ENCODE assay signal across 8 cellular contexts in the genomic region with DNA sequence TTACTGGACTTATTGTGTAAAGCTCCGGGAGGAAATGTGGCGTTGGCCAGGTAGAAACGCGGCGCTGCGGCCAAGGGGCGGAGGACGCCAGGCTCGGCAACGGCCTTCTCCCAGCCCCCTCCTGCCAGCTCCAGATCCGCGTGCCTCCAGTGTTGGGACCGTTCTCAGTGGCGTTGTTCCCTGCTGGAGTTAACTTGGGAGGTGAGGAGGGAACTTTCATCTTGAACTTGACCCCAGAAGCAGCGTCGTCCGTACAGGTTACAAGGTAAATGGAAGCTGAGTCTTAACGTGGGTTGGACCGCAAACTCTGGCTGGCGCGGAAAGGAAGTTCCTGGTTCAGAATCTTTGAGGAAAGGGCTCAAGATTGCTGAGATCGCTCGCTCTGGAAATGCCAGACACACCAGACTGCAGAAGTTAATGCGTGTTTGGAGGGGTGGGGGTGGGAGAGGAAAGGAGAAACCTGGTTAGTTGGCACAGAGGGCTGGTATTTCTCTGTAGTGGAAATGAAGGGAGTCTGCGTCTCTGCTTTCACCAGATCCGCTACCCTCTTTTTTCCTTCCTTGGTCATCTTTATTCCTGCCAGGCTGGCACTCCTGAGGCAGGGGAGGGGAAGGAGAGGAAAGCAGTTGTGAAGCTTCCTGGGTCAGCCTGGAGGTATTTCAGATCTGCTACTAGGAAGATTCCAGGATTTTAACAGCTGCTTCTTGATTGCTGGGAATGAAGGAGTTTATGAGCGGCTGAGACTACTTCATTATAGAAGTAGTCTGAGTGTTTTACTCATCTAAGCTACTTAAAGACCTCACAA. TPM values are rescaled to one million over a fixed set of nuclear protein-coding genes. Genes with fewer than 3 reads are reported as not detected.
DNase-seq lines count a peak whose midpoint lies in the region; ATAC-seq, FAIRE-seq and TF ChIP-seq lines count a peak whose summit lies in the region.

No MANE protein-coding gene starts in this region.

- H3K4me3 ChIP-seq in astrocyte of the spinal cord (ENCODE audit: low read depth, low read length), result peak overlapping the region; percentile 93
- H3K4me3 ChIP-seq in iPS-20b (ENCODE audit: low read length), result peak overlapping the region; percentile 88
- H3K4me3 ChIP-seq in gastrocnemius medialis, result peak overlapping the region; percentile 69 to 87 (median 82)

- H3K9ac ChIP-seq in iPS-20b (ENCODE audit: low read depth, low read length), result peak overlapping the region; percentile 60

- DNase-seq in DMS 273 (lab: John Stamatoyannopoulos, UW; ENCODE audit: unreplicated experiment) (peak; percentile 82), KG1 (lab: John Stamatoyannopoulos, UW) (peak; percentile 42), astrocyte of the spinal cord (ENCODE audit: low read depth, low spot score) (peak; percentile 36), gastrocnemius medialis (no peak), D721Med (ENCODE audit: insufficient read length, low spot score) (no peak), mesenteric fat pad (ENCODE audit: low spot score) (no peak)

- peaks cover 9% of the 10 kb centered on the region; the same call in 1 of the 2 replicates for H3K4me1 ChIP-seq in iPS-20b (ENCODE audit: insufficient read depth, low read length)
- H3K4me1 ChIP-seq in gastrocnemius medialis, result peaks cover 20 to 27% of the 10 kb centered on the region in 2 donors

- in situ Hi-C loops in astrocyte of the spinal cord (cut with HindIII; ENCODE audit: low sequenced_read_pairs) (loop anchor here (10.0 kb wide), 1 partner anchor 85 kb away; no protein-coding TSS in a partner anchor), gastrocnemius medialis (cut with MboI; ENCODE audit: low sequenced_read_pairs in 4 of 4) (no loop called here)

- H3K9me3 ChIP-seq in iPS-20b (ENCODE audit: insufficient read depth, low read depth, low read length) (no peaks in the 10 kb centered on the region), gastrocnemius medialis (no peaks in the 10 kb centered on the region)

- H3K27me3 ChIP-seq in iPS-20b (ENCODE audit: insufficient read depth, low read length) (peaks cover 70% of the 10 kb centered on the region), gastrocnemius medialis (no peaks in the 10 kb centered on the region)

- intact Hi-C loops in gastrocnemius medialis (cut with DNase I; ENCODE audit: low total_unique reads), result no loop called here

- TF ChIP-seq POLR2A in gastrocnemius medialis (IDR thresholded peaks at IDR 0.05), result no peak

- TF ChIP-seq CTCF in astrocyte of the spinal cord (IDR thresholded peaks at IDR 0.05; ENCODE audit: low read depth, low read length) (no peak), gastrocnemius medialis (IDR thresholded peaks at IDR 0.05 in 4 of 5, conservative IDR thresholded peaks at IDR 0.05 in 1 of 5) (no peak), D721Med (IDR thresholded peaks at IDR 0.05; ENCODE audit: insufficient read depth, missing control alignments) (no peak)

- no peak for FAIRE-seq in D721Med (lab: Jason Lieb, UNC)

- H3K27ac ChIP-seq in iPS-20b (ENCODE audit: low read length), result no peak overlapping the region
- H3K27ac ChIP-seq in gastrocnemius medialis, result peak overlapping the region; percentile 70 to 84 (median 80)

- ATAC-seq in gastrocnemius medialis (peak; percentile 13 to 25), HG03469 (IDR thresholded peaks at IDR 0.05; ENCODE audit: unreplicated experiment) (no peak)

- H3K36me3 ChIP-seq in iPS-20b (ENCODE audit: insufficient read depth, low read depth, low read length), result no peaks in the 10 kb centered on the region
- no peaks in the 10 kb centered on the region for H3K36me3 ChIP-seq in gastrocnemius medialis

RNA-seq across cellular contexts. Expression of gene TANC1, which starts 1.5 kb away (rescaled TPM):
- 1 to 10 TPM; 5.1 to 9.9 (median 5.4) TPM for total RNA-seq in gastrocnemius medialis
- total RNA-seq in mesenteric fat pad, result 27.9 TPM

Comparison
In these comparisons a context has a peak if more than half of its experiments do, and no peak if none do; other contexts are left out.
1. DNase-seq: peak in DMS 273 (single experiment), KG1 (single experiment) and astrocyte of the spinal cord (single experiment); none in gastrocnemius medialis (0 of 2), D721Med (single experiment) and mesenteric fat pad (single experiment).
2. Peak in every context shown above with its lines, with median percentiles within 50 percentile points of each other: H3K4me3 ChIP-seq.